Comparison of ENCODE assay signal across 25 cellular contexts in genomic region chr22:44045171-44045570, GRCh38. TPM values are rescaled to one million over a fixed set of nuclear protein-coding genes. Genes with fewer than 3 reads are reported as not detected.
DNase-seq lines count a peak whose midpoint lies in the region; ATAC-seq and TF ChIP-seq lines count a peak whose summit lies in the region.
"Had no signal": no experiment of that assay in that cellular context is flagged by ENCODE, and none has a peak within 500 bp of the region (broad histone marks: within the 10 kb centered on the region; RNA-seq: fewer than 3 reads in every experiment).

No MANE protein-coding gene starts in this region.

- no peak overlapping the region for H4K8ac ChIP-seq in trophoblast cell (ENCODE audit: low read depth, low read length)

- H3K4me3 ChIP-seq in OCI-LY1 (ENCODE audit: low read depth, low read length, poor library complexity, severe bottlenecking) (no peak overlapping the region), trophoblast cell (ENCODE audit: low read depth, low read length) (no peak overlapping the region), right lobe of liver (no peak overlapping the region)
- H3K4me3 ChIP-seq: body of pancreas, heart right ventricle, PC-9, spleen, uterus had no signal

- ATAC-seq in activated CD4-positive, alpha-beta T cell treated with anti-CD3 and anti-CD28 coated beads for 36 hours = peak; percentile 16
- ATAC-seq in GM18502 (IDR thresholded peaks at IDR 0.05; ENCODE audit: poor library complexity, unreplicated experiment) (no peak), HG02610 (IDR thresholded peaks at IDR 0.05; ENCODE audit: unreplicated experiment) (no peak), right lobe of liver (no peak)
- ATAC-seq: body of pancreas, heart right ventricle, T-cell had no signal

- no peak overlapping the region for H3K27ac Mint-ChIP-seq in activated CD4-positive, alpha-beta T cell treated with anti-CD3 and anti-CD28 coated beads for 36 hours
- H3K27ac Mint-ChIP-seq: immature natural killer cell, T-cell had no signal

- no peaks in the 10 kb centered on the region for H3K9me3 ChIP-seq in OCI-LY1 (ENCODE audit: low read length)
- H3K9me3 ChIP-seq in trophoblast cell (ENCODE audit: insufficient read depth, low read depth, low read length) = no peaks in the 10 kb centered on the region
- H3K9me3 ChIP-seq in right lobe of liver = no peaks in the 10 kb centered on the region
- H3K9me3 ChIP-seq: body of pancreas, neutrophil, spleen, uterus had no signal

- POLR2A ChIA-PET in activated CD4-positive, alpha-beta T cell treated with anti-CD3 and anti-CD28 coated beads for 36 hours (lab: Charles Lee) = no interaction called here

- H3K36me3 ChIP-seq in OCI-LY1 (ENCODE audit: insufficient read depth, low read length) (no peaks in the 10 kb centered on the region), trophoblast cell (ENCODE audit: control insufficient read depth in 1 of 2, insufficient read depth in 2 of 2, low read length in 2 of 2) (no peaks in the 10 kb centered on the region), right lobe of liver (no peaks in the 10 kb centered on the region)
- H3K36me3 ChIP-seq: heart right ventricle, neutrophil, uterus had no signal

- H3K27me3 Mint-ChIP-seq in activated CD4-positive, alpha-beta T cell treated with anti-CD3 and anti-CD28 coated beads for 36 hours = no peaks in the 10 kb centered on the region
- H3K27me3 Mint-ChIP-seq: IgD-negative memory B cell had no signal

- H3K79me2 ChIP-seq in OCI-LY1 (ENCODE audit: insufficient read depth, low read length) (no peaks in the 10 kb centered on the region), trophoblast cell (ENCODE audit: control insufficient read depth, insufficient read depth, low read length, poor library complexity) (no peaks in the 10 kb centered on the region)

- H4K12ac ChIP-seq in trophoblast cell (ENCODE audit: low read depth, low read length) = no peak overlapping the region

- CTCF ChIA-PET in activated CD4-positive, alpha-beta T cell treated with anti-CD3 and anti-CD28 coated beads for 36 hours (lab: Charles Lee) = no interaction called here

- no peaks in the 10 kb centered on the region for H3K9me3 Mint-ChIP-seq in activated CD4-positive, alpha-beta T cell treated with anti-CD3 and anti-CD28 coated beads for 36 hours (ENCODE audit: low read depth)
- H3K9me3 Mint-ChIP-seq: activated naive CD4-positive, alpha-beta T cell treated with anti-CD3 and anti-CD28 coated beads, Interleukin-2, amount 50 U/mL, for 72 hours; IgD-negative memory B cell; T-cell had no signal

- intact Hi-C loops in activated CD4-positive, alpha-beta T cell treated with anti-CD3 and anti-CD28 coated beads for 36 hours (cut with DNase I, micrococcal nuclease) = no loop called here
- intact Hi-C loops in right lobe of liver (cut with DNase I) = no loop called here

- H3K27me3 ChIP-seq in OCI-LY1 (ENCODE audit: insufficient read depth, low read length) = no peaks in the 10 kb centered on the region
- no peaks in the 10 kb centered on the region for H3K27me3 ChIP-seq in trophoblast cell (ENCODE audit: insufficient read depth, low read length)
- no peaks in the 10 kb centered on the region for H3K27me3 ChIP-seq in right lobe of liver
- H3K27me3 ChIP-seq: body of pancreas, heart right ventricle, spleen, uterus had no signal

- no peak overlapping the region for H2BK12ac ChIP-seq in trophoblast cell (ENCODE audit: low read length)

- H3K9me2 ChIP-seq in OCI-LY1 (ENCODE audit: low read depth, low read length) = no peaks in the 10 kb centered on the region

- H3K4me1 ChIP-seq in OCI-LY1 (ENCODE audit: insufficient read depth, low read length, severe bottlenecking) (peaks cover 93% of the 10 kb centered on the region), trophoblast cell (ENCODE audit: control insufficient read depth in 1 of 2, insufficient read depth in 2 of 2, low read length in 2 of 2) (no peaks in the 10 kb centered on the region), right lobe of liver (no peaks in the 10 kb centered on the region)
- H3K4me1 ChIP-seq: body of pancreas, uterus had no signal

- no peak overlapping the region for H4K91ac ChIP-seq in trophoblast cell (ENCODE audit: low read depth, low read length)

- H2AK5ac ChIP-seq in trophoblast cell (ENCODE audit: low read length) = no peak overlapping the region

- H2AFZ ChIP-seq in OCI-LY1 (ENCODE audit: low read length) (no peak overlapping the region), trophoblast cell (ENCODE audit: insufficient read depth, low read length, poor library complexity) (no peak overlapping the region)
- H2AFZ ChIP-seq: PC-9 had no signal

- H3K4ac ChIP-seq in trophoblast cell (ENCODE audit: low read depth, low read length) = no peak overlapping the region

- TF ChIP-seq CTCF in OCI-LY1 (IDR thresholded peaks at IDR 0.05; ENCODE audit: low read length) (no peak), right lobe of liver (IDR thresholded peaks at IDR 0.05) (no peak)

- no peaks in the 10 kb centered on the region for H4K20me1 ChIP-seq in OCI-LY1 (ENCODE audit: insufficient read depth, low read length)

- no peaks in the 10 kb centered on the region for H3F3A ChIP-seq in OCI-LY1 (ENCODE audit: insufficient read depth, low read length)

- DNase-seq in activated CD4-positive, alpha-beta T cell treated with anti-CD3 and anti-CD28 coated beads for 36 hours = no peak
- no peak for DNase-seq in activated CD4-positive, alpha-beta T cell treated with anti-CD3 and anti-CD28 coated beads for 4 hours
- DNase-seq in dedifferentiated amniotic fluid mesenchymal stem cell (ENCODE audit: extremely low spot score) (peak; percentile 77), trophoblast cell (no peak), right lobe of liver (no peak)
- DNase-seq: activated CD4-positive, alpha-beta T cell treated with anti-CD3 and anti-CD28 coated beads, Interleukin-2, amount 50 U/mL, for 4 hours; activated T-cell treated with anti-CD3 and anti-CD28 coated beads, Interleukin-2, amount 50 U/mL, for 1 hour; body of pancreas; C1 segment of cervical spinal cord; heart right ventricle; immature natural killer cell; NCI-H226; spleen; stimulated activated CD4-positive, alpha-beta T cell treated with anti-CD3 and anti-CD28 coated beads, Interleukin-4, amount 100 ng/mL, for 4 hours; substantia nigra; T-cell; uterus had no signal

- no peaks in the 10 kb centered on the region for H3K36me3 Mint-ChIP-seq in activated CD4-positive, alpha-beta T cell treated with anti-CD3 and anti-CD28 coated beads for 36 hours (ENCODE audit: low read depth)
- H3K36me3 Mint-ChIP-seq: immature natural killer cell, T-cell had no signal

- H3K4me1 Mint-ChIP-seq in activated CD4-positive, alpha-beta T cell treated with anti-CD3 and anti-CD28 coated beads for 36 hours = peaks cover 22% of the 10 kb centered on the region

- H2BK5ac ChIP-seq in trophoblast cell (ENCODE audit: low read depth, low read length, poor library complexity) = no peak overlapping the region

- H3K9ac ChIP-seq in OCI-LY1 (ENCODE audit: low read length) (no peak overlapping the region), trophoblast cell (ENCODE audit: low read length) (peak overlapping the region; percentile 76)

- no peak overlapping the region for H3K14ac ChIP-seq in trophoblast cell (ENCODE audit: low read length)

- H3K18ac ChIP-seq in trophoblast cell (ENCODE audit: low read length) = no peak overlapping the region

- no peak overlapping the region for H2BK120ac ChIP-seq in trophoblast cell (ENCODE audit: insufficient read depth, low read length, poor library complexity)

- no peaks in the 10 kb centered on the region for H3K79me1 ChIP-seq in trophoblast cell (ENCODE audit: low read length)

- H3K4me2 ChIP-seq in OCI-LY1 (ENCODE audit: low read length) = no peak overlapping the region
- no peak overlapping the region for H3K4me2 ChIP-seq in trophoblast cell (ENCODE audit: low read length)
- H3K4me2 ChIP-seq: PC-9 had no signal

- no peak for TF ChIP-seq POLR2A in right lobe of liver (IDR thresholded peaks at IDR 0.05)

- H3K27ac ChIP-seq in OCI-LY1 (ENCODE audit: low read depth, low read length, poor library complexity, severe bottlenecking) (peak overlapping the region; percentile 97), trophoblast cell (ENCODE audit: low read depth, low read length) (no peak overlapping the region), right lobe of liver (no peak overlapping the region)
- H3K27ac ChIP-seq: 22Rv1, body of pancreas, heart right ventricle, neutrophil, PC-9, spleen, uterus had no signal

- H3K23ac ChIP-seq in trophoblast cell (ENCODE audit: low read length) = no peak overlapping the region

- no peak overlapping the region for H3K4me3 Mint-ChIP-seq in activated CD4-positive, alpha-beta T cell treated with anti-CD3 and anti-CD28 coated beads for 36 hours
- H3K4me3 Mint-ChIP-seq: immature natural killer cell, T-cell had no signal

RNA-seq across cellular contexts. Expression of gene PARVB, which starts 21.1 kb away (rescaled TPM):
- 10 to 100 TPM; 42.7 to 45.9 TPM for total RNA-seq in activated CD4-positive, alpha-beta T cell treated with anti-CD3 and anti-CD28 coated beads for 36 hours
- polyA plus RNA-seq in trophoblast cell (2013) = 0.94 and 1.00 TPM in 2 replicates
- total RNA-seq in right lobe of liver = 10 to 100 TPM; 14.2 to 21.3 (median 15.2) TPM
